In genomic region chr10:96661632-96662031, GRCh38 we compare ENCODE assay signal across 1 cellular context.
TF ChIP-seq lines count a peak whose summit lies in the region.

No MANE protein-coding gene starts in this region.

TF ChIP-seq in HepG2, 621 proteins besides CTCF, POLR2A, EP300 and RAD21 (continued from another document):
- TF ChIP-seq, protein P1, sequence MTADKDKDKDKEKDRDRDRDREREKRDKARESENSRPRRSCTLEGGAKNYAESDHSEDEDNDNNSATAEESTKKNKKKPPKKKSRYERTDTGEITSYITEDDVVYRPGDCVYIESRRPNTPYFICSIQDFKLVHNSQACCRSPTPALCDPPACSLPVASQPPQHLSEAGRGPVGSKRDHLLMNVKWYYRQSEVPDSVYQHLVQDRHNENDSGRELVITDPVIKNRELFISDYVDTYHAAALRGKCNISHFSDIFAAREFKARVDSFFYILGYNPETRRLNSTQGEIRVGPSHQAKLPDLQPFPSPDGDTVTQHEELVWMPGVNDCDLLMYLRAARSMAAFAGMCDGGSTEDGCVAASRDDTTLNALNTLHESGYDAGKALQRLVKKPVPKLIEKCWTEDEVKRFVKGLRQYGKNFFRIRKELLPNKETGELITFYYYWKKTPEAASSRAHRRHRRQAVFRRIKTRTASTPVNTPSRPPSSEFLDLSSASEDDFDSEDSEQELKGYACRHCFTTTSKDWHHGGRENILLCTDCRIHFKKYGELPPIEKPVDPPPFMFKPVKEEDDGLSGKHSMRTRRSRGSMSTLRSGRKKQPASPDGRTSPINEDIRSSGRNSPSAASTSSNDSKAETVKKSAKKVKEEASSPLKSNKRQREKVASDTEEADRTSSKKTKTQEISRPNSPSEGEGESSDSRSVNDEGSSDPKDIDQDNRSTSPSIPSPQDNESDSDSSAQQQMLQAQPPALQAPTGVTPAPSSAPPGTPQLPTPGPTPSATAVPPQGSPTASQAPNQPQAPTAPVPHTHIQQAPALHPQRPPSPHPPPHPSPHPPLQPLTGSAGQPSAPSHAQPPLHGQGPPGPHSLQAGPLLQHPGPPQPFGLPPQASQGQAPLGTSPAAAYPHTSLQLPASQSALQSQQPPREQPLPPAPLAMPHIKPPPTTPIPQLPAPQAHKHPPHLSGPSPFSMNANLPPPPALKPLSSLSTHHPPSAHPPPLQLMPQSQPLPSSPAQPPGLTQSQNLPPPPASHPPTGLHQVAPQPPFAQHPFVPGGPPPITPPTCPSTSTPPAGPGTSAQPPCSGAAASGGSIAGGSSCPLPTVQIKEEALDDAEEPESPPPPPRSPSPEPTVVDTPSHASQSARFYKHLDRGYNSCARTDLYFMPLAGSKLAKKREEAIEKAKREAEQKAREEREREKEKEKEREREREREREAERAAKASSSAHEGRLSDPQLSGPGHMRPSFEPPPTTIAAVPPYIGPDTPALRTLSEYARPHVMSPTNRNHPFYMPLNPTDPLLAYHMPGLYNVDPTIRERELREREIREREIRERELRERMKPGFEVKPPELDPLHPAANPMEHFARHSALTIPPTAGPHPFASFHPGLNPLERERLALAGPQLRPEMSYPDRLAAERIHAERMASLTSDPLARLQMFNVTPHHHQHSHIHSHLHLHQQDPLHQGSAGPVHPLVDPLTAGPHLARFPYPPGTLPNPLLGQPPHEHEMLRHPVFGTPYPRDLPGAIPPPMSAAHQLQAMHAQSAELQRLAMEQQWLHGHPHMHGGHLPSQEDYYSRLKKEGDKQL (CRISPR knock-in tag; IDR thresholded peaks at IDR 0.05; ENCODE audit: low read depth): no peak
- no peak for TF ChIP-seq HOXA7 (CRISPR knock-in tag; IDR thresholded peaks at IDR 0.05)
- TF ChIP-seq CBX1 (IDR thresholded peaks at IDR 0.05; ENCODE audit: low read depth): no peak
- no peak for TF ChIP-seq SMC3 (IDR thresholded peaks at IDR 0.05; ENCODE audit: low read length)
- no peak for TF ChIP-seq ZNF557 (CRISPR knock-in tag; IDR thresholded peaks at IDR 0.05)
- TF ChIP-seq RCOR2 (CRISPR knock-in tag; IDR thresholded peaks at IDR 0.05): no peak
- TF ChIP-seq, protein P2, sequence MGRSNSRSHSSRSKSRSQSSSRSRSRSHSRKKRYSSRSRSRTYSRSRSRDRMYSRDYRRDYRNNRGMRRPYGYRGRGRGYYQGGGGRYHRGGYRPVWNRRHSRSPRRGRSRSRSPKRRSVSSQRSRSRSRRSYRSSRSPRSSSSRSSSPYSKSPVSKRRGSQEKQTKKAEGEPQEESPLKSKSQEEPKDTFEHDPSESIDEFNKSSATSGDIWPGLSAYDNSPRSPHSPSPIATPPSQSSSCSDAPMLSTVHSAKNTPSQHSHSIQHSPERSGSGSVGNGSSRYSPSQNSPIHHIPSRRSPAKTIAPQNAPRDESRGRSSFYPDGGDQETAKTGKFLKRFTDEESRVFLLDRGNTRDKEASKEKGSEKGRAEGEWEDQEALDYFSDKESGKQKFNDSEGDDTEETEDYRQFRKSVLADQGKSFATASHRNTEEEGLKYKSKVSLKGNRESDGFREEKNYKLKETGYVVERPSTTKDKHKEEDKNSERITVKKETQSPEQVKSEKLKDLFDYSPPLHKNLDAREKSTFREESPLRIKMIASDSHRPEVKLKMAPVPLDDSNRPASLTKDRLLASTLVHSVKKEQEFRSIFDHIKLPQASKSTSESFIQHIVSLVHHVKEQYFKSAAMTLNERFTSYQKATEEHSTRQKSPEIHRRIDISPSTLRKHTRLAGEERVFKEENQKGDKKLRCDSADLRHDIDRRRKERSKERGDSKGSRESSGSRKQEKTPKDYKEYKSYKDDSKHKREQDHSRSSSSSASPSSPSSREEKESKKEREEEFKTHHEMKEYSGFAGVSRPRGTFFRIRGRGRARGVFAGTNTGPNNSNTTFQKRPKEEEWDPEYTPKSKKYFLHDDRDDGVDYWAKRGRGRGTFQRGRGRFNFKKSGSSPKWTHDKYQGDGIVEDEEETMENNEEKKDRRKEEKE (IDR thresholded peaks at IDR 0.05): no peak
- TF ChIP-seq DRAP1 (CRISPR knock-in tag; IDR thresholded peaks at IDR 0.05): no peak
